Comparison of ENCODE assay signal across 15 cellular contexts in genomic region chr17:13835151-13835550, GRCh38.
DNase-seq lines count a peak whose midpoint lies in the region; TF ChIP-seq lines count a peak whose summit lies in the region.
"Had no signal": no experiment of that assay in that cellular context is flagged by ENCODE, and none has a peak within 500 bp of the region (broad histone marks: within the 10 kb centered on the region; RNA-seq: fewer than 3 reads in every experiment).

No MANE protein-coding gene starts in this region.

- TF ChIP-seq CTCF in AG10803 (conservative IDR thresholded peaks at IDR 0.05; ENCODE audit: low read length), result no peak

- no peak overlapping the region for H3K4me3 Mint-ChIP-seq in CD8-positive, alpha-beta memory T cell
- H3K4me3 Mint-ChIP-seq: CD4-positive, alpha-beta memory T cell; H9 had no signal

- DNase-seq in AG10803 (ENCODE audit: low read depth) (peak; percentile 36), M059J (ENCODE audit: low read depth) (peak; percentile 22), cerebellum (ENCODE audit: low spot score) (peak; percentile 10), myocyte (ENCODE audit: low read depth) (peak; percentile 84), DMS79 treated with DMSO at 0.1 percent for 48 hours (lab: John Stamatoyannopoulos, UW) (no peak)
- DNase-seq in central memory CD4-positive, alpha-beta T cell, result no peak
- DNase-seq in CD8-positive, alpha-beta memory T cell, result no peak
- DNase-seq: CD4-positive, alpha-beta memory T cell; DMS53; H9; IMR-90; NCI-H1092 treated with DMSO at 0.1 percent for 48 hours; NCI-H146; NCI-H2029 treated with DMSO at 0.1 percent for 48 hours had no signal

- no peaks in the 10 kb centered on the region for H3K9me3 ChIP-seq in CD8-positive, alpha-beta memory T cell (ENCODE audit: low read length)
- H3K9me3 ChIP-seq: BLaER1 had no signal

- H3K27ac Mint-ChIP-seq in CD8-positive, alpha-beta memory T cell, result no peak overlapping the region

- H3K36me3 ChIP-seq in CD8-positive, alpha-beta memory T cell (ENCODE audit: insufficient read depth, low read length), result no peaks in the 10 kb centered on the region
- H3K36me3 ChIP-seq: BLaER1 had no signal

- H3K27ac ChIP-seq in CD8-positive, alpha-beta memory T cell (ENCODE audit: low read depth, low read length), result no peak overlapping the region
- H3K27ac ChIP-seq: BLaER1 had no signal

- no peaks in the 10 kb centered on the region for H3K9me3 Mint-ChIP-seq in CD8-positive, alpha-beta memory T cell
- H3K9me3 Mint-ChIP-seq: H9 had no signal

- H3K4me1 ChIP-seq in CD8-positive, alpha-beta memory T cell (ENCODE audit: insufficient read depth, low read length), result no peaks in the 10 kb centered on the region
- H3K4me1 ChIP-seq: BLaER1 had no signal

- POLR2A ChIA-PET in CD8-positive, alpha-beta memory T cell (lab: Charles Lee), result no interaction called here

- peaks cover 0 to 2% of the 10 kb centered on the region in 2 donors for H3K27me3 Mint-ChIP-seq in CD8-positive, alpha-beta memory T cell
- H3K27me3 Mint-ChIP-seq: CD4-positive, alpha-beta memory T cell had no signal

- H3K27me3 ChIP-seq in CD8-positive, alpha-beta memory T cell (ENCODE audit: insufficient read depth, low read length, poor library complexity, severe bottlenecking), result no peaks in the 10 kb centered on the region
- H3K27me3 ChIP-seq: BLaER1 had no signal

- H3K4me3 ChIP-seq in AG10803 (ENCODE audit: low read length), result no peak overlapping the region
- no peak overlapping the region for H3K4me3 ChIP-seq in CD8-positive, alpha-beta memory T cell (ENCODE audit: low read length)
- H3K4me3 ChIP-seq: BLaER1 had no signal

- H3K4me1 Mint-ChIP-seq in CD8-positive, alpha-beta memory T cell, result no peaks in the 10 kb centered on the region
- H3K4me1 Mint-ChIP-seq: CD4-positive, alpha-beta memory T cell; H9 had no signal

- peaks cover 0 to 10% (median 4%) of the 10 kb centered on the region in 3 donors for H3K36me3 Mint-ChIP-seq in CD8-positive, alpha-beta memory T cell

- CTCF ChIA-PET in CD8-positive, alpha-beta memory T cell (lab: Charles Lee), result no interaction called here

Comparison
In these comparisons a context has a peak if more than half of its experiments do, and no peak if none do; other contexts are left out.
1. DNase-seq: peak in AG10803 (single experiment), M059J (single experiment), cerebellum (single experiment) and myocyte (single experiment); none in central memory CD4-positive, alpha-beta T cell (single experiment), CD8-positive, alpha-beta memory T cell (0 of 5) and DMS79 treated with DMSO at 0.1 percent for 48 hours (single experiment).